Comparison of ENCODE assay signal across 17 cellular contexts in genomic region chr10:33150904-33151303, GRCh38.
DNase-seq lines count a peak whose midpoint lies in the region; ATAC-seq and TF ChIP-seq lines count a peak whose summit lies in the region.
"Had no signal": no experiment of that assay in that cellular context is flagged by ENCODE, and none has a peak within 500 bp of the region (broad histone marks: within the 10 kb centered on the region; RNA-seq: fewer than 3 reads in every experiment).

No MANE protein-coding gene starts in this region.

- peaks cover 61% of the 10 kb centered on the region for H3K4me1 ChIP-seq in CD4-positive, CD25-positive, alpha-beta regulatory T cell (ENCODE audit: control insufficient read depth, insufficient read depth, low read length, poor library complexity, severe bottlenecking)
- peaks cover 36% of the 10 kb centered on the region for H3K4me1 ChIP-seq in CD8-positive, alpha-beta memory T cell (ENCODE audit: insufficient read depth, low read length)
- H3K4me1 ChIP-seq in OCI-LY7 (ENCODE audit: insufficient read depth, low read length, poor library complexity, severe bottlenecking): peaks cover 59% of the 10 kb centered on the region
- H3K4me1 ChIP-seq in effector memory CD4-positive, alpha-beta T cell (ENCODE audit: control insufficient read depth, insufficient read depth, low read length, poor library complexity, severe bottlenecking): peaks cover 54% of the 10 kb centered on the region
- H3K4me1 ChIP-seq: BE2C, HAP-1 had no signal

- BruUV-seq in OCI-LY7 (replicated peaks; lab: Mats Ljungman, UMichigan): no TSS peak

- CTCF ChIA-PET in CD8-positive, alpha-beta memory T cell (lab: Charles Lee): interaction anchor here (1.3 kb wide), 1 partner anchor 166 kb away, joined by 3 read pairs; no protein-coding TSS in a partner anchor
- CTCF ChIA-PET in OCI-LY7 (lab: Charles Lee; ENCODE audit: unreplicated experiment): no interaction called here

- POLR2A ChIA-PET in CD8-positive, alpha-beta memory T cell (lab: Charles Lee): no interaction called here
- POLR2A ChIA-PET in OCI-LY7 (lab: Charles Lee): interaction anchor here (1.0 kb wide), 1 partner anchor 41 kb away, joined by 3 read pairs; no protein-coding TSS in a partner anchor

- DNase-seq in CD4-positive, CD25-positive, alpha-beta regulatory T cell: peak in 2 of 3 donors; percentile 61 to 76
- DNase-seq in CD8-positive, alpha-beta memory T cell: peak in 1 of 5 donors; percentile 38
- DNase-seq in OCI-LY7 (ENCODE audit: low spot score) (peak; percentile 69), AG20443 (ENCODE audit: low spot score) (no peak)
- DNase-seq in effector memory CD4-positive, alpha-beta T cell: no peak
- no peak for DNase-seq in activated T-cell treated with anti-CD3 and anti-CD28 coated beads, Interleukin-2, amount 50 U/mL, for 1 hour
- DNase-seq: ACHN, BE2C, Caco-2, NCI-H1048, NCI-H146, NCI-H2081 treated with DMSO at 0.1 percent for 48 hours, NCI-H524 treated with DMSO at 0.1 percent for 48 hours, OCI-M1 had no signal

- H3K4me3 Mint-ChIP-seq in CD4-positive, CD25-positive, alpha-beta regulatory T cell: peak overlapping the region; percentile 50 to 79 (median 66)
- H3K4me3 Mint-ChIP-seq in CD8-positive, alpha-beta memory T cell: peak overlapping the region in 6 of 7 donors; percentile 6 to 49 (median 32)

- peaks cover 3% of the 10 kb centered on the region for H3K36me3 Mint-ChIP-seq in CD4-positive, CD25-positive, alpha-beta regulatory T cell
- peaks cover 0 to 7% (median 4%) of the 10 kb centered on the region in 3 donors for H3K36me3 Mint-ChIP-seq in CD8-positive, alpha-beta memory T cell

- peak overlapping the region; percentile 56 for H3K4me2 ChIP-seq in OCI-LY7 (ENCODE audit: low read length)

- peak overlapping the region; percentile 49 for H3K4me3 ChIP-seq in CD4-positive, CD25-positive, alpha-beta regulatory T cell (ENCODE audit: low read depth, low read length)
- H3K4me3 ChIP-seq in CD8-positive, alpha-beta memory T cell (ENCODE audit: low read length): no peak overlapping the region
- H3K4me3 ChIP-seq in OCI-LY7 (ENCODE audit: low read depth, low read length, poor library complexity, severe bottlenecking): peak overlapping the region; percentile 8
- H3K4me3 ChIP-seq in effector memory CD4-positive, alpha-beta T cell (ENCODE audit: insufficient read depth, low read depth, low read length, poor library complexity, severe bottlenecking): no peak overlapping the region
- H3K4me3 ChIP-seq: HAP-1 had no signal

- peak overlapping the region; percentile 47; the same call in 1 of the 2 replicates for H2AFZ ChIP-seq in OCI-LY7 (ENCODE audit: low read length)

- TF ChIP-seq CTCF in OCI-LY7 (conservative IDR thresholded peaks at IDR 0.05; ENCODE audit: low read length): no peak

- H3K79me2 ChIP-seq in OCI-LY7 (ENCODE audit: insufficient read depth, low read depth, low read length): no peaks in the 10 kb centered on the region

- H3K9me3 Mint-ChIP-seq in CD4-positive, CD25-positive, alpha-beta regulatory T cell: peaks cover 0 to 4% (median 2%) of the 10 kb centered on the region in 7 donors
- H3K9me3 Mint-ChIP-seq in CD8-positive, alpha-beta memory T cell: peaks cover 0 to 2% (median 0%) of the 10 kb centered on the region in 5 donors

- peak overlapping the region; percentile 91 to 94 (median 93) for H3K27ac Mint-ChIP-seq in CD4-positive, CD25-positive, alpha-beta regulatory T cell
- H3K27ac Mint-ChIP-seq in CD8-positive, alpha-beta memory T cell: peak overlapping the region; percentile 60 to 98 (median 84)

- H3K36me3 ChIP-seq in CD4-positive, CD25-positive, alpha-beta regulatory T cell (ENCODE audit: control insufficient read depth, insufficient read depth, low read length): no peaks in the 10 kb centered on the region
- H3K36me3 ChIP-seq in CD8-positive, alpha-beta memory T cell (ENCODE audit: insufficient read depth, low read length): no peaks in the 10 kb centered on the region
- no peaks in the 10 kb centered on the region; the same call in 1 of the 2 replicates for H3K36me3 ChIP-seq in OCI-LY7 (ENCODE audit: insufficient read depth, low read length)
- H3K36me3 ChIP-seq in effector memory CD4-positive, alpha-beta T cell (ENCODE audit: control insufficient read depth, insufficient read depth, low read length): no peaks in the 10 kb centered on the region
- H3K36me3 ChIP-seq: BE2C, HAP-1 had no signal

- peaks cover 2% of the 10 kb centered on the region for H3K27me3 Mint-ChIP-seq in CD4-positive, CD25-positive, alpha-beta regulatory T cell
- peaks cover 0 to 2% of the 10 kb centered on the region in 2 donors for H3K27me3 Mint-ChIP-seq in CD8-positive, alpha-beta memory T cell

- intact Hi-C loops in OCI-LY7 (cut with micrococcal nuclease; ENCODE audit: unreplicated experiment): loop anchor here (2.0 to 10.0 kb wide), 3 partner anchors 36 to 256 kb away; no protein-coding TSS in a partner anchor

- no peaks in the 10 kb centered on the region for H3K9me3 ChIP-seq in CD4-positive, CD25-positive, alpha-beta regulatory T cell (ENCODE audit: control insufficient read depth in 2 of 2, low read length in 2 of 2)
- H3K9me3 ChIP-seq in CD8-positive, alpha-beta memory T cell (ENCODE audit: low read length): no peaks in the 10 kb centered on the region
- peaks cover 16% of the 10 kb centered on the region; the same call in 1 of the 2 replicates for H3K9me3 ChIP-seq in OCI-LY7 (ENCODE audit: low read length)
- H3K9me3 ChIP-seq in effector memory CD4-positive, alpha-beta T cell (ENCODE audit: control insufficient read depth, low read length): no peaks in the 10 kb centered on the region
- H3K9me3 ChIP-seq: BE2C, HAP-1 had no signal

- H4K20me1 ChIP-seq in OCI-LY7 (ENCODE audit: insufficient read depth, low read length): no peaks in the 10 kb centered on the region

- H3K27me3 ChIP-seq in CD4-positive, CD25-positive, alpha-beta regulatory T cell (ENCODE audit: control insufficient read depth, insufficient read depth, low read length): no peaks in the 10 kb centered on the region
- no peaks in the 10 kb centered on the region for H3K27me3 ChIP-seq in CD8-positive, alpha-beta memory T cell (ENCODE audit: insufficient read depth, low read length, poor library complexity, severe bottlenecking)
- no peaks in the 10 kb centered on the region for H3K27me3 ChIP-seq in effector memory CD4-positive, alpha-beta T cell (replicated peaks; ENCODE audit: control insufficient read depth, insufficient read depth, low read length, poor library complexity, severe bottlenecking)
- H3K27me3 ChIP-seq: BE2C had no signal

- H3K4me1 Mint-ChIP-seq in CD4-positive, CD25-positive, alpha-beta regulatory T cell: peaks cover 40 to 73% (median 61%) of the 10 kb centered on the region in 4 donors
- H3K4me1 Mint-ChIP-seq in CD8-positive, alpha-beta memory T cell: peaks cover 44 to 69% (median 56%) of the 10 kb centered on the region in 3 donors

- H3K9me2 ChIP-seq in OCI-LY7 (ENCODE audit: insufficient read depth, low read length): no peaks in the 10 kb centered on the region

- H3K27ac ChIP-seq in CD4-positive, CD25-positive, alpha-beta regulatory T cell (ENCODE audit: insufficient read depth, low read length, poor library complexity, severe bottlenecking): peak overlapping the region; percentile 83
- peak overlapping the region; percentile 33 for H3K27ac ChIP-seq in CD8-positive, alpha-beta memory T cell (ENCODE audit: low read depth, low read length)
- peak overlapping the region; percentile 81 for H3K27ac ChIP-seq in OCI-LY7 (ENCODE audit: low read depth, low read length, poor library complexity, severe bottlenecking)
- peak overlapping the region; percentile 80 for H3K27ac ChIP-seq in effector memory CD4-positive, alpha-beta T cell (ENCODE audit: insufficient read depth, low read length, poor library complexity, severe bottlenecking)

- peak; percentile 41 to 56 for ATAC-seq in CD4-positive, CD25-positive, alpha-beta regulatory T cell (ENCODE audit: low read depth in 2 of 2)
- no peak for ATAC-seq in HG03135 (IDR thresholded peaks at IDR 0.05; ENCODE audit: unreplicated experiment)
- no peak for ATAC-seq in HG03457 (IDR thresholded peaks at IDR 0.05; ENCODE audit: unreplicated experiment)

Comparison
In these comparisons a context has a peak if more than half of its experiments do, and no peak if none do; other contexts are left out.
1. ATAC-seq: peak in CD4-positive, CD25-positive, alpha-beta regulatory T cell (2 of 2); none in HG03135 (single experiment) and HG03457 (single experiment).
2. DNase-seq: peak in CD4-positive, CD25-positive, alpha-beta regulatory T cell (2 of 3) and OCI-LY7 (single experiment); none in effector memory CD4-positive, alpha-beta T cell (0 of 3), activated T-cell treated with anti-CD3 and anti-CD28 coated beads, Interleukin-2, amount 50 U/mL, for 1 hour (single experiment) and AG20443 (single experiment).
3. H3K27ac ChIP-seq: peak in every context shown above with its lines; median percentile 83 in CD4-positive, CD25-positive, alpha-beta regulatory T cell; 81 in OCI-LY7; 80 in effector memory CD4-positive, alpha-beta T cell; 33 in CD8-positive, alpha-beta memory T cell.
4. H3K4me3 ChIP-seq: peak in CD4-positive, CD25-positive, alpha-beta regulatory T cell (single experiment) and OCI-LY7 (single experiment); none in CD8-positive, alpha-beta memory T cell (single experiment) and effector memory CD4-positive, alpha-beta T cell (single experiment).